Comparison of ENCODE assay signal across 11 cellular contexts in the genomic region with DNA sequence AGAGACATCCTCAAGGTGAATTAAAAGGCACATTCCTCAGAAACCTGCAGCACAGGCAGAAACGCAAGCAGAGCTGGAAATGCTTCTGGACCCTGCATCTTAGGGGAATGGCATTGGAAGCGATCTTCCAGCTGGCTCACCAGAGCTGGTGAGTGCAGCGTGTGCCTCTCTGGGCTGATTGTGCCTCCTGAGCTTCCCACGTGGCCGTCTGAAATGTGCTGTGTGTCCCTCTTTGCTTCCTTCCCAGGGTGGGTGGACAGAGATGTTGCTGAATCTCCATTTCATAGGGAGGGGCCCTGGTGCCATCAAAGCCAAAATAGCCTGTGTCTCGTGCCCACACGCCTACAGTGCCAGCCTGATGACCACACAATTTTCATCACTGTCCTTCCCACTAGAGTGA. TPM values are rescaled to one million over a fixed set of nuclear protein-coding genes. Genes with fewer than 3 reads are reported as not detected.
"Had no signal": no experiment of that assay in that cellular context is flagged by ENCODE, and none has a peak within 500 bp of the region (broad histone marks: within the 10 kb centered on the region; RNA-seq: fewer than 3 reads in every experiment).

No MANE protein-coding gene starts in this region.

- H3K27ac Mint-ChIP-seq: GM23338, H9, HFFc6 had no signal

- H3K4me3 ChIP-seq: GM23248, GM23338, HAP-1 had no signal

- H3K4me3 Mint-ChIP-seq: GM23338, H9, HFFc6 had no signal

- DNase-seq: GM23248, GOT3, H7, H9, HCEC 1CT, HFFc6 had no signal

- ATAC-seq: GM23338, HCT116 had no signal

- FAIRE-seq: H54 had no signal

- H2AFZ ChIP-seq: GM23248, GM23338 had no signal

- H3K27ac ChIP-seq: GM23248 had no signal

- H3K4me1 ChIP-seq: HAP-1 had no signal

- H3K9ac ChIP-seq: GM23248 had no signal

- H3K9me3 ChIP-seq: HAP-1 had no signal

- H3K36me3 ChIP-seq: HAP-1 had no signal

- H3K4me2 ChIP-seq: GM23338 had no signal

- H3K4me1 Mint-ChIP-seq: GM23338 had no signal

RNA-seq across cellular contexts. Expression of a gene that starts 34.3 kb away (rescaled TPM):
- total RNA-seq: GM23248, H4, HFFc6 had no signal
- polyA plus RNA-seq: GM23248 had no signal
